ENCODE assay signal across 28 cellular contexts in genomic region chr1:168835791-168836190, GRCh38.
"Had no signal": no experiment of that assay in that cellular context is flagged by ENCODE, and none has a peak within 500 bp of the region (broad histone marks: within the 10 kb centered on the region; RNA-seq: fewer than 3 reads in every experiment).

No MANE protein-coding gene starts in this region.

- H3K27me3 ChIP-seq: esophagus muscularis mucosa, heart right ventricle, neutrophil, pancreas, testis, tibial artery had no signal

- H3K4me3 Mint-ChIP-seq: effector memory CD8-positive, alpha-beta T cell; mesothelial cell of epicardium; naive B cell; natural killer cell treated with Interleukin-12 subunit alpha and Interleukin-12 subunit beta and Interleukin-15 and Interleukin-18, amount 100 ng/mL, for 72 hours; neural crest cell; stimulated activated memory B cell treated with anti-CD40 and anti-IgM and Interleukin-4, amounts not matched to agents 10 μg/mL and 1 μg/mL and 100 μg/mL, for 72 hours; type B pancreatic cell had no signal

- H3K27ac Mint-ChIP-seq: effector memory CD8-positive, alpha-beta T cell; mesothelial cell of epicardium; naive B cell; natural killer cell treated with Interleukin-12 subunit alpha and Interleukin-12 subunit beta and Interleukin-15 and Interleukin-18, amount 100 ng/mL, for 72 hours; stimulated activated memory B cell treated with anti-CD40 and anti-IgM and Interleukin-4, amounts not matched to agents 10 μg/mL and 1 μg/mL and 100 μg/mL, for 72 hours had no signal

- H3K27ac ChIP-seq: esophagus muscularis mucosa, heart right ventricle, neutrophil, testis, tibial artery had no signal

- H3K9me3 ChIP-seq: esophagus muscularis mucosa, heart right ventricle, mucosa of descending colon, neutrophil, pancreas, testis, tibial artery had no signal

- H3K27me3 Mint-ChIP-seq: effector memory CD8-positive, alpha-beta T cell; natural killer cell treated with Interleukin-12 subunit alpha and Interleukin-12 subunit beta and Interleukin-15 and Interleukin-18, amount 100 ng/mL, for 72 hours; stimulated activated memory B cell treated with anti-CD40 and anti-IgM and Interleukin-4, amounts not matched to agents 10 μg/mL and 1 μg/mL and 100 μg/mL, for 72 hours; type B pancreatic cell had no signal

- H3K36me3 ChIP-seq: esophagus muscularis mucosa, heart right ventricle, neutrophil, pancreas, tibial artery had no signal

- H3K4me1 ChIP-seq: tibial artery had no signal

- FAIRE-seq: endometrium, kidney had no signal

- H3K4me1 Mint-ChIP-seq: naive B cell; stimulated activated memory B cell treated with anti-CD40 and anti-IgM and Interleukin-4, amounts not matched to agents 10 μg/mL and 1 μg/mL and 100 μg/mL, for 72 hours had no signal

- H3K36me3 Mint-ChIP-seq: mesothelial cell of epicardium; naive B cell; natural killer cell treated with Interleukin-12 subunit alpha and Interleukin-12 subunit beta and Interleukin-15 and Interleukin-18, amount 100 ng/mL, for 72 hours; stimulated activated memory B cell treated with anti-CD40 and anti-IgM and Interleukin-4, amounts not matched to agents 10 μg/mL and 1 μg/mL and 100 μg/mL, for 72 hours; type B pancreatic cell had no signal

- H3K9me3 Mint-ChIP-seq: effector memory CD8-positive, alpha-beta T cell; natural killer cell treated with Interleukin-12 subunit alpha and Interleukin-12 subunit beta and Interleukin-15 and Interleukin-18, amount 100 ng/mL, for 72 hours; type B pancreatic cell had no signal

- DNase-seq: cerebellar nuclear complex; cortex of kidney; effector memory CD8-positive, alpha-beta T cell; foreskin melanocyte; glutamatergic neuron; heart right ventricle; kidney; mesenchymal stem cell; mucosa of descending colon; naive B cell; pancreas; stimulated activated CD4-positive, alpha-beta T cell treated with anti-CD3 and anti-CD28 coated beads, Interleukin-2, amount 100 ng/mL, for 24 hours; stimulated activated CD4-positive, alpha-beta T cell treated with anti-CD3 and anti-CD28 coated beads, Interleukin-4, amount 100 ng/mL, for 4 hours; stimulated activated naive CD8-positive, alpha-beta T cell treated with anti-CD3 and anti-CD28 coated beads, Interleukin-15, Interleukin-2, amounts not matched to agents 100 U/mL and 50 U/mL, for 24 hours; substantia nigra; testis; tibial artery had no signal

- H3K4me3 ChIP-seq: esophagus muscularis mucosa, heart right ventricle, lung, mucosa of descending colon, pancreas, testis, tibial artery had no signal

- ATAC-seq: effector memory CD8-positive, alpha-beta T cell; heart right ventricle; left lobe of liver; natural killer cell treated with Interleukin-12 subunit alpha and Interleukin-12 subunit beta and Interleukin-15 and Interleukin-18, amount 100 ng/mL, for 72 hours; sciatic nerve; stimulated activated memory B cell treated with anti-CD40 and anti-IgM and Interleukin-4, amounts not matched to agents 10 μg/mL and 1 μg/mL and 100 μg/mL, for 72 hours; stimulated activated naive CD8-positive, alpha-beta T cell treated with anti-CD3 and anti-CD28 coated beads, Interleukin-15, Interleukin-2, amounts not matched to agents 100 U/mL and 50 U/mL, for 24 hours had no signal
